Comparison of ENCODE assay signal across 8 cellular contexts in genomic region chr5:80407735-80408474, GRCh38. TPM values are rescaled to one million over a fixed set of nuclear protein-coding genes. Genes with fewer than 3 reads are reported as not detected.
DNase-seq lines count a peak whose midpoint lies in the region; ATAC-seq and TF ChIP-seq lines count a peak whose summit lies in the region.

TSS of gene ZFYVE16 (plus strand) at chr5:80408064. CDS start at chr5:80434148, 26,084 bp downstream.

- no peak for TF ChIP-seq CTCF in mucosa of descending colon (IDR thresholded peaks at IDR 0.05)

- peak within 1 kb of the TSS; percentile 95 to 98 (median 96) for H3K4me3 Mint-ChIP-seq in IgD-negative memory B cell

- peaks cover 9% of the 10 kb centered on the region for H3K4me1 ChIP-seq in mucosa of descending colon (ENCODE audit: low read depth)

- H3K36me3 ChIP-seq in mucosa of descending colon (ENCODE audit: low read depth): no peaks in the 10 kb centered on the region

- H3K36me3 Mint-ChIP-seq in IgD-negative memory B cell: peaks cover 6% of the 10 kb centered on the region

- H3K27me3 Mint-ChIP-seq in IgD-negative memory B cell: no peaks in the 10 kb centered on the region

- DNase-seq in DMS 273 treated with DMSO at 0.1 percent for 48 hours (lab: John Stamatoyannopoulos, UW) (peak; percentile 91), OCI-M1 (lab: John Stamatoyannopoulos, UW) (peak; percentile 98), activated T-cell treated with anti-CD3 and anti-CD28 coated beads for 48 hours (ENCODE audit: low read depth) (peak; percentile 96), epithelial cell of prostate (ENCODE audit: low read depth, low spot score) (peak; percentile 66), mucosa of descending colon (peak; percentile 99)
- peak; percentile 96 for DNase-seq in stimulated activated CD8-positive, alpha-beta memory T cell treated with anti-CD3 and anti-CD28 coated beads, Interleukin-4, amount 100 ng/mL, for 24 hours (ENCODE audit: low read depth)

- H3K4me3 ChIP-seq in mucosa of descending colon: peak within 1 kb of the TSS; percentile 72

- no peaks in the 10 kb centered on the region for H3K9me3 ChIP-seq in mucosa of descending colon

- peaks cover 10 to 25% (median 15%) of the 10 kb centered on the region in 3 donors for H3K4me1 Mint-ChIP-seq in IgD-negative memory B cell

- peak within 1 kb of the TSS; percentile 96 to 99 (median 96) for H3K27ac Mint-ChIP-seq in IgD-negative memory B cell

- ATAC-seq in GM21529 (IDR thresholded peaks at IDR 0.05; ENCODE audit: unreplicated experiment) (peak; percentile 84), mucosa of descending colon (peak; percentile 98)

- H3K9me3 Mint-ChIP-seq in IgD-negative memory B cell: no peaks in the 10 kb centered on the region

- peak within 1 kb of the TSS; percentile 91 for H3K27ac ChIP-seq in epithelial cell of prostate

- intact Hi-C loops in mucosa of descending colon (cut with DNase I, micrococcal nuclease): no loop called here

RNA-seq across cellular contexts. Expression of gene ZFYVE16, which starts in this region (rescaled TPM):
- polyA plus RNA-seq in IgD-negative memory B cell: 7.7 TPM
- total RNA-seq in mucosa of descending colon: 10 to 100 TPM; 32.4 to 56.9 (median 52.2) TPM

Comparison
In these comparisons a context has a peak if more than half of its experiments do, and no peak if none do; other contexts are left out.
1. Peak in every context shown above with its lines: DNase-seq, ATAC-seq, H3K4me3 ChIP-seq and H3K27ac ChIP-seq.